Comparison of ENCODE assay signal across 16 cellular contexts in the genomic region with DNA sequence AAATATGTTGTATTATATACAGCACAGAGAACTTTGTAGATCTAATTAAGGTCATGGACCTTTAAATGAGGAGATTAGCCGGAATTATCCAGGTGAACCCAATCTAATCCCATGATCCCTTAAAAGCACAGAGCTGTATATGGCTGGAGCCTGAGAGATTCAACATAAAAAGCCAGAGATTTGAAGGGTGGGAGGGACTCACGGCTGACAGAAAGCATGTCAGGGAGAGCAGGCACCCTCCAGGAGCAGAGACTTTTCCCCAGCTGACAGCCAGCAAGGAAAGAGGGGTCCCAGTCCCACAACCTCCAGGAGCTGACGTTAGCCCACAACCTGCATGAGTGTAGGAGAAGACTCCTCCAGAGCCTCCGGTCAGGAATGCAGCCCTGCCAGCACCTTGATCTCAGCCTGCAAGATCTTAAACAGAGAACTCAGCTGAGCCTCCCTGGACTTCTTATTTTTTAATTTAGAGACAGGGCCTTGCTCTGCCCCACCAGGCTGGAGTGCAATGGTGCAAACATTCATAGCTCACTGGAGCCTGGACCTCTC.
"Had no signal": no experiment of that assay in that cellular context is flagged by ENCODE, and none has a peak within 500 bp of the region (broad histone marks: within the 10 kb centered on the region; RNA-seq: fewer than 3 reads in every experiment).

No MANE protein-coding gene starts in this region.

- H3K4me1 ChIP-seq: foreskin keratinocyte had no signal

- H3K27me3 ChIP-seq: brain microvascular endothelial cell, foreskin keratinocyte, upper lobe of right lung had no signal

- DNase-seq: activated B cell treated with CpG ODN at 0.5 μM for 24 hours; activated CD4-positive, alpha-beta T cell treated with anti-CD3 and anti-CD28 coated beads for 48 hours; activated CD8-positive, alpha-beta T cell treated with anti-CD3 and anti-CD28 coated beads, Interleukin-2, amount 10 ng/mL, durations not matched to agents 7 days and 5 days; activated naive CD4-positive, alpha-beta T cell treated with anti-CD3 and anti-CD28 coated beads, Interleukin-2, amount 10 ng/mL, durations not matched to agents 7 days and 5 days; activated naive CD8-positive, alpha-beta T cell treated with anti-CD3 and anti-CD28 coated beads, Interleukin-2, amount 50 U/mL, for 24 hours; activated T-cell treated with anti-CD3 and anti-CD28 coated beads, Interleukin-2, amount 50 U/mL, for 24 hours; anterior cingulate cortex; brain microvascular endothelial cell; central memory CD4-positive, alpha-beta T cell; foreskin keratinocyte; hippocampal formation; islet precursor cell; stimulated activated naive B cell treated with anti-CD40 and anti-IgM and Interleukin-4, amounts not matched to agents 10 μg/mL and 1 μg/mL and 100 μg/mL, for 72 hours; upper lobe of right lung had no signal

- H3K9me3 ChIP-seq: thoracic aorta, upper lobe of right lung had no signal

- FAIRE-seq: colon had no signal

- H3K36me3 ChIP-seq: brain microvascular endothelial cell, thoracic aorta, upper lobe of right lung had no signal

- H3K4me3 ChIP-seq: thoracic aorta, upper lobe of right lung had no signal

- H3K27ac ChIP-seq: brain microvascular endothelial cell, foreskin keratinocyte, thoracic aorta, upper lobe of right lung had no signal
